Comparison of ENCODE assay signal across 11 cellular contexts in genomic region chr5:67149933-67150523, GRCh38. TPM values are rescaled to one million over a fixed set of nuclear protein-coding genes. Genes with fewer than 3 reads are reported as not detected.
DNase-seq lines count a peak whose midpoint lies in the region; ATAC-seq, FAIRE-seq and TF ChIP-seq lines count a peak whose summit lies in the region.
"Had no signal": no experiment of that assay in that cellular context is flagged by ENCODE, and none has a peak within 500 bp of the region (broad histone marks: within the 10 kb centered on the region; RNA-seq: fewer than 3 reads in every experiment).

No MANE protein-coding gene starts in this region.

- TF ChIP-seq CTCF in heart left ventricle (IDR thresholded peaks at IDR 0.05) (peak in 11 of 12 donors; percentile 15 to 66 (median 46)), astrocyte (IDR thresholded peaks at IDR 0.05; ENCODE audit: insufficient read depth, low read depth, low read length) (peak; percentile 31), vagina (IDR thresholded peaks at IDR 0.05) (peak in 2 of 3 experiments; percentile 21 to 33), natural killer cell (IDR thresholded peaks at IDR 0.05) (no peak)

- H3K27ac Mint-ChIP-seq in astrocyte (ENCODE audit: unreplicated experiment), result no peak overlapping the region
- H3K27ac Mint-ChIP-seq in natural killer cell, result no peak overlapping the region
- H3K27ac Mint-ChIP-seq in T-helper 2 cell treated with Interferon-gamma antibody and Interleukin-4, amounts not matched to agents 5 μg/mL and 100 μg/mL, for 36 hours, result no peak overlapping the region
- no peak overlapping the region for H3K27ac Mint-ChIP-seq in activated T-helper 17 cell treated with anti-CD3 and anti-CD28 coated beads, Interleukin-2, amount 50 U/mL, for 72 hours

- H3K36me3 ChIP-seq in heart left ventricle (peaks cover 0 to 100% (median 68%) of the 10 kb centered on the region in 9 donors), astrocyte (ENCODE audit: insufficient read depth, low read length) (peaks cover 41% of the 10 kb centered on the region), vagina (peaks cover 0 to 45% of the 10 kb centered on the region in 2 donors)

- intact Hi-C loops in heart left ventricle (cut with DNase I) (loop anchor here in 7 of 10 donors (5.0 to 10.0 kb wide), 5 partner anchors 155 to 338 kb away; no protein-coding TSS in a partner anchor), Right ventricle myocardium inferior (cut with DNase I) (loop anchor here (5.0 kb wide), 3 partner anchors 163 to 338 kb away; no protein-coding TSS in a partner anchor), vagina (cut with DNase I) (loop anchor here (10.0 kb wide), 3 partner anchors 55 to 335 kb away; no protein-coding TSS in a partner anchor), natural killer cell (cut with micrococcal nuclease) (loop anchor here (10.0 kb wide), 1 partner anchor 1855 kb away; no protein-coding TSS in a partner anchor)

- H3K27me3 ChIP-seq in heart left ventricle (no peaks in the 10 kb centered on the region), astrocyte (ENCODE audit: insufficient read depth, low read length) (no peaks in the 10 kb centered on the region), vagina (no peaks in the 10 kb centered on the region)

- H3K27me3 Mint-ChIP-seq in astrocyte (ENCODE audit: low read depth, unreplicated experiment) (no peaks in the 10 kb centered on the region), natural killer cell (ENCODE audit: low read depth in 2 of 2) (no peaks in the 10 kb centered on the region)
- no peaks in the 10 kb centered on the region for H3K27me3 Mint-ChIP-seq in T-helper 2 cell treated with Interferon-gamma antibody and Interleukin-4, amounts not matched to agents 5 μg/mL and 100 μg/mL, for 36 hours (ENCODE audit: low read depth)
- H3K27me3 Mint-ChIP-seq in activated T-helper 17 cell treated with anti-CD3 and anti-CD28 coated beads, Interleukin-2, amount 50 U/mL, for 72 hours, result no peaks in the 10 kb centered on the region

- H3K36me3 Mint-ChIP-seq in astrocyte (ENCODE audit: low read depth, unreplicated experiment), result peaks cover 11% of the 10 kb centered on the region
- peaks cover 13% of the 10 kb centered on the region for H3K36me3 Mint-ChIP-seq in natural killer cell
- H3K36me3 Mint-ChIP-seq in T-helper 2 cell treated with Interferon-gamma antibody and Interleukin-4, amounts not matched to agents 5 μg/mL and 100 μg/mL, for 36 hours (ENCODE audit: low read depth), result peaks cover 13% of the 10 kb centered on the region
- H3K36me3 Mint-ChIP-seq in activated T-helper 17 cell treated with anti-CD3 and anti-CD28 coated beads, Interleukin-2, amount 50 U/mL, for 72 hours (ENCODE audit: low read depth), result peaks cover 97% of the 10 kb centered on the region

- H3K9me3 ChIP-seq in heart left ventricle, result no peaks in the 10 kb centered on the region
- H3K9me3 ChIP-seq in astrocyte (ENCODE audit: insufficient read depth, low read depth, low read length), result no peaks in the 10 kb centered on the region
- no peaks in the 10 kb centered on the region for H3K9me3 ChIP-seq in vagina

- H3K4me1 ChIP-seq in heart left ventricle (peaks cover 0 to 17% (median 6%) of the 10 kb centered on the region in 12 donors), astrocyte (ENCODE audit: insufficient read depth, low read length) (no peaks in the 10 kb centered on the region), vagina (no peaks in the 10 kb centered on the region)

- H3K9me3 Mint-ChIP-seq in astrocyte (ENCODE audit: unreplicated experiment) (no peaks in the 10 kb centered on the region), natural killer cell (no peaks in the 10 kb centered on the region)
- H3K9me3 Mint-ChIP-seq in T-helper 2 cell treated with Interferon-gamma antibody and Interleukin-4, amounts not matched to agents 5 μg/mL and 100 μg/mL, for 36 hours, result no peaks in the 10 kb centered on the region
- no peaks in the 10 kb centered on the region for H3K9me3 Mint-ChIP-seq in activated T-helper 17 cell treated with anti-CD3 and anti-CD28 coated beads, Interleukin-2, amount 50 U/mL, for 72 hours

- H3K4me3 ChIP-seq in heart left ventricle, result peak overlapping the region in 5 of 12 donors; percentile 15 to 45 (median 29)
- H3K4me3 ChIP-seq in astrocyte (ENCODE audit: insufficient read depth, low read depth, low read length), result no peak overlapping the region
- H3K4me3 ChIP-seq in vagina, result no peak overlapping the region
- H3K4me3 ChIP-seq: SK-N-MC had no signal

- H3K4me1 Mint-ChIP-seq in astrocyte (ENCODE audit: low read depth, unreplicated experiment), result peaks cover 8% of the 10 kb centered on the region
- no peaks in the 10 kb centered on the region for H3K4me1 Mint-ChIP-seq in natural killer cell
- peaks cover 10% of the 10 kb centered on the region for H3K4me1 Mint-ChIP-seq in T-helper 2 cell treated with Interferon-gamma antibody and Interleukin-4, amounts not matched to agents 5 μg/mL and 100 μg/mL, for 36 hours (ENCODE audit: low read depth)
- H3K4me1 Mint-ChIP-seq in activated T-helper 17 cell treated with anti-CD3 and anti-CD28 coated beads, Interleukin-2, amount 50 U/mL, for 72 hours, result no peaks in the 10 kb centered on the region

- ATAC-seq in heart left ventricle (no peak), Right ventricle myocardium inferior (no peak), natural killer cell (no peak)
- ATAC-seq in activated T-helper 17 cell treated with anti-CD3 and anti-CD28 coated beads, Interleukin-2, amount 50 U/mL, for 72 hours (replicated peaks), result no peak

- H2AFZ ChIP-seq in astrocyte (ENCODE audit: low read depth, low read length), result no peak overlapping the region

- FAIRE-seq in astrocyte (lab: Jason Lieb, UNC), result no peak
- peak; percentile 79 for FAIRE-seq in islet of Langerhans (lab: Jason Lieb, UNC)

- WGBS in heart left ventricle, 4 donors, result 85 to 90% (median 89%) methylated on average over 1 of the region's 1 CpG

- DNase-seq in heart left ventricle (no peak), Right ventricle myocardium inferior (ENCODE audit: missing footprints) (no peak), astrocyte (ENCODE audit: low read depth) (no peak), vagina (ENCODE audit: extremely low spot score in 2 of 2) (no peak), natural killer cell (no peak)
- DNase-seq in T-helper 2 cell treated with Interferon-gamma antibody and Interleukin-4, amounts not matched to agents 5 μg/mL and 100 μg/mL, for 36 hours (ENCODE audit: low spot score), result no peak

- H3K79me2 ChIP-seq in astrocyte (ENCODE audit: insufficient read depth, low read length), result no peaks in the 10 kb centered on the region

- no peak overlapping the region for H3K4me2 ChIP-seq in astrocyte (ENCODE audit: low read length)

- peaks cover 16% of the 10 kb centered on the region for H4K20me1 ChIP-seq in astrocyte (ENCODE audit: insufficient read depth, low read length)

- H3K4me3 Mint-ChIP-seq in astrocyte (ENCODE audit: unreplicated experiment) (no peak overlapping the region), natural killer cell (no peak overlapping the region)
- no peak overlapping the region for H3K4me3 Mint-ChIP-seq in T-helper 2 cell treated with Interferon-gamma antibody and Interleukin-4, amounts not matched to agents 5 μg/mL and 100 μg/mL, for 36 hours
- H3K4me3 Mint-ChIP-seq in activated T-helper 17 cell treated with anti-CD3 and anti-CD28 coated beads, Interleukin-2, amount 50 U/mL, for 72 hours, result no peak overlapping the region

- H3K9ac ChIP-seq in astrocyte (ENCODE audit: low read length), result no peak overlapping the region

- TF ChIP-seq POLR2A in heart left ventricle (IDR thresholded peaks at IDR 0.05), result no peak
- TF ChIP-seq POLR2A in vagina (IDR thresholded peaks at IDR 0.05), result no peak

- H3K27ac ChIP-seq in heart left ventricle, result peak overlapping the region in 3 of 12 donors; percentile 14 to 28 (median 21)
- no peak overlapping the region for H3K27ac ChIP-seq in astrocyte (ENCODE audit: low read depth, low read length)
- H3K27ac ChIP-seq in vagina, result peak overlapping the region; percentile 14
- H3K27ac ChIP-seq: HL-60, SK-N-MC had no signal

RNA-seq across cellular contexts. Expression of gene CD180, which starts 46.6 kb away (rescaled TPM):
- total RNA-seq in heart left ventricle (1 to 10 TPM in 2 of 9 donors, under 1 TPM in 7; 0.18 to 7.7 (median 0.36) TPM), Right ventricle myocardium inferior (1.6 TPM), astrocyte (not detected in 2 replicates), vagina (2.0 TPM), natural killer cell (1 to 10 TPM in 2 of 3 donors, under 1 TPM in 1; 0.34 to 1.2 (median 1.1) TPM)
- under 1 TPM; 0.08 to 0.18 TPM for polyA plus RNA-seq in heart left ventricle
- under 1 TPM; 0.08 to 0.80 TPM for total RNA-seq in activated T-helper 17 cell treated with anti-CD3 and anti-CD28 coated beads, Interleukin-2, amount 50 U/mL, for 72 hours
- total RNA-seq: Daoy had no signal
